18 cellular contexts compared by ENCODE assay signal in genomic region chr12:117140397-117141096, GRCh38. TPM values are rescaled to one million over a fixed set of nuclear protein-coding genes. Genes with fewer than 3 reads are reported as not detected.
DNase-seq lines count a peak whose midpoint lies in the region; ATAC-seq and TF ChIP-seq lines count a peak whose summit lies in the region.
"Had no signal": no experiment of that assay in that cellular context is flagged by ENCODE, and none has a peak within 500 bp of the region (broad histone marks: within the 10 kb centered on the region; RNA-seq: fewer than 3 reads in every experiment).

No MANE protein-coding gene starts in this region.

- H3K36me3 ChIP-seq in GM23338 (ENCODE audit: insufficient read depth) (no peaks in the 10 kb centered on the region), SK-N-SH (replicated peaks in 1 of 2; ENCODE audit: control insufficient read depth in 1 of 2, insufficient read depth in 2 of 2, low read length in 1 of 2) (peaks cover 12 to 27% of the 10 kb centered on the region in 2 experiments)
- H3K36me3 ChIP-seq: breast epithelium had no signal

- H3K9me3 ChIP-seq in SK-N-SH = no peaks in the 10 kb centered on the region
- H3K9me3 ChIP-seq: breast epithelium had no signal

- peaks cover 12% of the 10 kb centered on the region for H3K36me3 Mint-ChIP-seq in GM23338 (ENCODE audit: low read depth)

- CTCF ChIA-PET in SK-N-SH (lab: Yijun Ruan, JAX) = no interaction called here

- H3K4me3 Mint-ChIP-seq in GM23338 = no peak overlapping the region
- H3K4me3 Mint-ChIP-seq: activated naive CD8-positive, alpha-beta T cell treated with anti-CD3 and anti-CD28 coated beads, Interleukin-2, amount 10 ng/mL, durations not matched to agents 7 days and 5 days; CD4-positive, CD25-positive, alpha-beta regulatory T cell; stimulated activated naive CD8-positive, alpha-beta T cell treated with anti-CD3 and anti-CD28 coated beads, Interleukin-15, Interleukin-2, amounts not matched to agents 100 ng/mL and 50 ng/mL, for 24 hours had no signal

- no peaks in the 10 kb centered on the region for H3K79me2 ChIP-seq in GM23338 (replicated peaks; ENCODE audit: insufficient read depth)
- no peaks in the 10 kb centered on the region for H3K79me2 ChIP-seq in SK-N-SH (ENCODE audit: insufficient read depth)

- H3F3A ChIP-seq in GM23338 (replicated peaks; ENCODE audit: low read depth) (no peaks in the 10 kb centered on the region; the same call in 1 of the 2 replicates), SK-N-SH (replicated peaks; ENCODE audit: insufficient read depth) (no peaks in the 10 kb centered on the region)

- 76% methylated on average over 12 of the region's 12 CpGs for WGBS in SK-N-SH (ENCODE audit: low lambda C conversion rate)

- intact Hi-C loops in left ventricle myocardium superior (cut with micrococcal nuclease) = no loop called here
- intact Hi-C loops in sciatic nerve (cut with DNase I) = loop anchor here (10.0 kb wide), 1 partner anchor 116 kb away; no protein-coding TSS in a partner anchor

- H2AFZ ChIP-seq in GM23338 (no peak overlapping the region), SK-N-SH (ENCODE audit: low read depth) (no peak overlapping the region)

- no peaks in the 10 kb centered on the region for H4K20me1 ChIP-seq in GM23338 (replicated peaks; ENCODE audit: insufficient read depth)
- no peaks in the 10 kb centered on the region for H4K20me1 ChIP-seq in SK-N-SH (ENCODE audit: insufficient read depth)

- no peak for TF ChIP-seq EP300 in SK-N-SH (IDR thresholded peaks at IDR 0.05; ENCODE audit: borderline replicate concordance in 1 of 2, low read depth in 1 of 2, low read length in 1 of 2)

- H3K4me2 ChIP-seq in GM23338 (no peak overlapping the region), SK-N-SH (no peak overlapping the region)

- H3K9me3 Mint-ChIP-seq in GM23338 = no peaks in the 10 kb centered on the region
- H3K9me3 Mint-ChIP-seq: activated naive CD8-positive, alpha-beta T cell treated with anti-CD3 and anti-CD28 coated beads, Interleukin-2, amount 10 ng/mL, durations not matched to agents 7 days and 5 days; CD4-positive, CD25-positive, alpha-beta regulatory T cell; stimulated activated naive CD8-positive, alpha-beta T cell treated with anti-CD3 and anti-CD28 coated beads, Interleukin-15, Interleukin-2, amounts not matched to agents 100 ng/mL and 50 ng/mL, for 24 hours had no signal

- H3K27me3 ChIP-seq in GM23338 (ENCODE audit: insufficient read depth) (no peaks in the 10 kb centered on the region), SK-N-SH (ENCODE audit: insufficient read depth) (no peaks in the 10 kb centered on the region)
- H3K27me3 ChIP-seq: breast epithelium, dorsolateral prefrontal cortex had no signal

- TF ChIP-seq CTCF in GM23338 (conservative IDR thresholded peaks at IDR 0.05; ENCODE audit: low read depth in 2 of 2) = no peak
- TF ChIP-seq CTCF in SK-N-SH (IDR thresholded peaks at IDR 0.05) = no peak

- TF ChIP-seq RAD21 in SK-N-SH (IDR thresholded peaks at IDR 0.05; ENCODE audit: low read length) = no peak

- no peak overlapping the region for H3K9ac ChIP-seq in SK-N-SH

- peaks cover 7% of the 10 kb centered on the region; the same call in 2 of the 3 replicates for H3K4me1 Mint-ChIP-seq in GM23338

- H3K27ac Mint-ChIP-seq in GM23338 = no peak overlapping the region
- H3K27ac Mint-ChIP-seq: activated naive CD8-positive, alpha-beta T cell treated with anti-CD3 and anti-CD28 coated beads, Interleukin-2, amount 10 ng/mL, durations not matched to agents 7 days and 5 days; stimulated activated naive CD8-positive, alpha-beta T cell treated with anti-CD3 and anti-CD28 coated beads, Interleukin-15, Interleukin-2, amounts not matched to agents 100 ng/mL and 50 ng/mL, for 24 hours had no signal

- DNase-seq in NCI-H510A treated with DMSO at 0.1 percent for 48 hours (lab: John Stamatoyannopoulos, UW) (peak; percentile 36), NCI-H510A (lab: John Stamatoyannopoulos, UW) (no peak), GM23338 (ENCODE audit: low spot score) (no peak), left ventricle myocardium superior (no peak), sciatic nerve (ENCODE audit: low spot score) (no peak), SK-N-SH (no peak)
- no peak for DNase-seq in stimulated activated CD4-positive, alpha-beta T cell treated with anti-CD3 and anti-CD28 coated beads, Interleukin-4, amount 100 ng/mL, for 1 hour
- DNase-seq: ACHN; activated CD4-positive, alpha-beta T cell treated with anti-CD3 and anti-CD28 coated beads, Interleukin-2, amount 50 U/mL, for 1 hour; activated naive CD8-positive, alpha-beta T cell treated with anti-CD3 and anti-CD28 coated beads, Interleukin-2, amount 10 ng/mL, durations not matched to agents 7 days and 5 days; activated T-cell treated with anti-CD3 and anti-CD28 coated beads, Interleukin-2, amount 50 U/mL, for 1 hour; CD4-positive, CD25-positive, alpha-beta regulatory T cell; erythroblast; NCI-H82 had no signal

- H3K4me1 ChIP-seq in GM23338 (ENCODE audit: insufficient read depth) (no peaks in the 10 kb centered on the region), SK-N-SH (ENCODE audit: control insufficient read depth in 1 of 2, insufficient read depth in 2 of 2, low read depth in 1 of 2, low read length in 1 of 2) (peaks cover 0 to 12% of the 10 kb centered on the region in 2 experiments; a peak in 2 of 4 replicates)
- H3K4me1 ChIP-seq: breast epithelium had no signal

- H3K9me2 ChIP-seq in GM23338 (ENCODE audit: insufficient read depth) (no peaks in the 10 kb centered on the region), SK-N-SH (no peaks in the 10 kb centered on the region)

- H3K27me3 Mint-ChIP-seq in GM23338 (ENCODE audit: insufficient read depth, low read depth, poor library complexity) = peaks cover 4% of the 10 kb centered on the region
- H3K27me3 Mint-ChIP-seq: activated naive CD8-positive, alpha-beta T cell treated with anti-CD3 and anti-CD28 coated beads, Interleukin-2, amount 10 ng/mL, durations not matched to agents 7 days and 5 days; CD4-positive, CD25-positive, alpha-beta regulatory T cell; stimulated activated naive CD8-positive, alpha-beta T cell treated with anti-CD3 and anti-CD28 coated beads, Interleukin-15, Interleukin-2, amounts not matched to agents 100 ng/mL and 50 ng/mL, for 24 hours had no signal

- H3K27ac ChIP-seq in GM23338 (ENCODE audit: low read depth) = no peak overlapping the region
- H3K27ac ChIP-seq in SK-N-SH (ENCODE audit: low read depth in 2 of 2, low read length in 1 of 2) = no peak overlapping the region
- H3K27ac ChIP-seq: breast epithelium had no signal

- peak; percentile 15; the same call in 2 of the 3 replicates for ATAC-seq in GM23338
- ATAC-seq in left ventricle myocardium superior = peak; percentile 30
- ATAC-seq in sciatic nerve = peak; percentile 55
- ATAC-seq in GM21515 (IDR thresholded peaks at IDR 0.05; ENCODE audit: unreplicated experiment) = no peak

- H3K4me3 ChIP-seq in GM23338 (no peak overlapping the region), SK-N-SH (ENCODE audit: low read depth in 2 of 2, low read length in 1 of 2) (no peak overlapping the region)
- H3K4me3 ChIP-seq: breast epithelium had no signal

- POLR2A ChIA-PET in SK-N-SH (lab: Yijun Ruan, JAX) = no interaction called here

TF ChIP-seq in GM23338, 12 proteins besides CTCF, POLR2A, EP300 and RAD21 (continues in another document):
- no peak for TF ChIP-seq POLR2AphosphoS5 (IDR thresholded peaks at IDR 0.05; ENCODE audit: low read depth)

TF ChIP-seq in SK-N-SH, 30 proteins besides CTCF, POLR2A, EP300 and RAD21 (continues in another document):
- TF ChIP-seq FOXJ3 (CRISPR knock-in tag; IDR thresholded peaks at IDR 0.05) (no peak), MEF2A (IDR thresholded peaks at IDR 0.05; ENCODE audit: borderline replicate concordance, low read depth) (no peak), JUND (IDR thresholded peaks at IDR 0.05) (no peak), FOSL2 (IDR thresholded peaks at IDR 0.05; ENCODE audit: borderline replicate concordance, low read depth) (no peak), GABPA (IDR thresholded peaks at IDR 0.05; ENCODE audit: low read depth) (no peak), MXI1 (IDR thresholded peaks at IDR 0.05; ENCODE audit: low read depth, low read length) (no peak), USF2 (IDR thresholded peaks at IDR 0.05; ENCODE audit: borderline replicate concordance, low read depth, low read length) (no peak), YY1 (IDR thresholded peaks at IDR 0.05; ENCODE audit: low read depth) (no peak), NFIC (IDR thresholded peaks at IDR 0.05; ENCODE audit: borderline replicate concordance) (no peak), SIN3A (IDR thresholded peaks at IDR 0.05; ENCODE audit: borderline replicate concordance, low read depth, low read length) (no peak), TCF12 (IDR thresholded peaks at IDR 0.05) (no peak)

RNA-seq across cellular contexts. Expression of gene TESC, which starts 41.3 kb away (rescaled TPM):
- 4.2 and 17.0 TPM in 2 replicates for total RNA-seq in GM23338 (2014; rRNA removed; shearing (Covaris generic))
- polyA plus RNA-seq in GM23338 (2016; fragmentation: Nextera tagmentation; extraction: Ambion mirVana) (10.4 and 12.0 TPM in 2 replicates), SK-N-SH (2012; rRNA removed) (0.19 and 0.39 TPM in 2 replicates)
- total RNA-seq in left ventricle myocardium superior (115 TPM), sciatic nerve (16.6 TPM)
- polyA plus RNA-seq in SK-N-SH (2012; cell fraction: cytosol; rRNA removed) = 0.19 and 0.28 TPM in 2 replicates
- polyA plus RNA-seq in SK-N-SH (2012; cell fraction: nucleus; rRNA removed) = 0.13 and 0.18 TPM in 2 replicates

RNA-seq across cellular contexts. Expression of gene FBXO21, which starts 49.7 kb away (rescaled TPM):
- 84.2 and 126 TPM in 2 replicates for total RNA-seq in GM23338 (2014; rRNA removed; shearing (Covaris generic))
- polyA plus RNA-seq in GM23338 (2016; fragmentation: Nextera tagmentation; extraction: Ambion mirVana) (46.3 and 46.4 TPM in 2 replicates), SK-N-SH (2012; rRNA removed) (44.2 and 51.1 TPM in 2 replicates)
- total RNA-seq in left ventricle myocardium superior (33.5 TPM), sciatic nerve (42.9 TPM)
- 16.7 and 39.1 TPM in 2 replicates for polyA plus RNA-seq in SK-N-SH (2012; cell fraction: cytosol; rRNA removed)
- polyA plus RNA-seq in SK-N-SH (2012; cell fraction: nucleus; rRNA removed) = 31.9 and 44.2 TPM in 2 replicates
